Comparison of ENCODE assay signal across 8 cellular contexts in genomic region chr19:1248454-1249297, GRCh38. TPM values are rescaled to one million over a fixed set of nuclear protein-coding genes. Genes with fewer than 3 reads are reported as not detected.
DNase-seq lines count a peak whose midpoint lies in the region; ATAC-seq, FAIRE-seq and TF ChIP-seq lines count a peak whose summit lies in the region.

MIDN (plus strand) TSS chr19:1248583; CDS start chr19:1250297, 1,714 bp downstream.

- POLR2A ChIA-PET in GM12878 (lab: Charles Lee) = interaction anchor here (2.2 kb wide), 1 partner anchor 14 kb away, joined by 8 read pairs; no protein-coding TSS in a partner anchor

- H3K9ac ChIP-seq in GM12878 (ENCODE audit: control insufficient read depth, insufficient read depth, low read length) = peak within 1 kb of the TSS; percentile 70; the same call in 1 of the 2 replicates

- peak; percentile 23 for ATAC-seq in GM21737 (IDR thresholded peaks at IDR 0.05; ENCODE audit: unreplicated experiment)
- ATAC-seq in GM12878 = peak; percentile 45

- SMC1A ChIA-PET in GM12878 (lab: Charles Lee; ENCODE audit: uncharacterized antibody, unreplicated experiment) = no interaction called here

- TF ChIP-seq CTCF in LNCAP (IDR thresholded peaks at IDR 0.05) = peak; percentile 96
- TF ChIP-seq CTCF in GM12878 (IDR thresholded peaks at IDR 0.05 in 2 of 3, conservative IDR thresholded peaks at IDR 0.05 in 1 of 3; ENCODE audit: control insufficient read depth in 2 of 3, extremely low read depth in 1 of 3, insufficient read depth in 1 of 3, low read depth in 3 of 3, low read length in 3 of 3) = peak; percentile 68 to 88 (median 74)

- H4K20me1 ChIP-seq in GM12878 (ENCODE audit: control insufficient read depth, insufficient read depth) = no peaks in the 10 kb centered on the region

- no peak for TF ChIP-seq EP300 in GM12878 (IDR thresholded peaks at IDR 0.05; ENCODE audit: borderline replicate concordance in 1 of 2, control insufficient read depth in 1 of 2, low read depth in 2 of 2, low read length in 2 of 2)

- DNase-seq in GF-D8 (lab: John Stamatoyannopoulos, UW) (peak; percentile 8), GM12878 (ENCODE audit: low read depth, low spot score) (no peak), iPS DF 6.9 (ENCODE audit: low read depth, low spot score) (no peak), skeletal muscle cell (ENCODE audit: low read depth) (peak; percentile 62), NCI-H2107 treated with DMSO at 0.1 percent for 48 hours (lab: John Stamatoyannopoulos, UW; ENCODE audit: unreplicated experiment) (no peak)

- H3K27ac ChIP-seq in GM12878 (ENCODE audit: control insufficient read depth, insufficient read depth) (peak within 1 kb of the TSS; percentile 82), iPS DF 6.9 (ENCODE audit: low read length) (no peak within 1 kb of the TSS)

- under 1% methylated on average over 19 of the region's 107 CpGs for WGBS in GM12878 (ENCODE audit: insufficient coverage, insufficient replicate concordance, low lambda C conversion rate, missing lambda C conversion rate)
- no CpG with 5 or more reads among the region's 107 CpGs for WGBS in iPS DF 6.9 (ENCODE audit: insufficient coverage, insufficient read length)

- TF ChIP-seq RAD21 in GM12878 (IDR thresholded peaks at IDR 0.05; ENCODE audit: insufficient read depth, low read depth, low read length) = peak; percentile 65

- H3K4me1 ChIP-seq in GM12878 (ENCODE audit: control insufficient read depth, insufficient read depth, low read length) (peaks cover 20% of the 10 kb centered on the region), iPS DF 6.9 (ENCODE audit: control insufficient read depth, insufficient read depth, low read length) (peaks cover 5% of the 10 kb centered on the region; the same call in 1 of the 2 replicates)

- peaks cover 47% of the 10 kb centered on the region for H3K79me2 ChIP-seq in GM12878 (ENCODE audit: control insufficient read depth, insufficient read depth, low read length)

- peak within 1 kb of the TSS; percentile 80 for H2AFZ ChIP-seq in GM12878 (ENCODE audit: control insufficient read depth, low read depth, low read length)

- BruUV-seq in GM12878 (replicated peaks; lab: Mats Ljungman, UMichigan) = no TSS peak

- H3K4me3 ChIP-seq in GM12878 (peak within 1 kb of the TSS; percentile 88), iPS DF 6.9 (ENCODE audit: low read length) (peak within 1 kb of the TSS; percentile 96), skeletal muscle cell (ENCODE audit: low read depth, low read length) (peak within 1 kb of the TSS; percentile 63)

- RAD21 ChIA-PET in GM12878 (lab: Charles Lee; ENCODE audit: unreplicated experiment) = interaction anchor here (1.0 kb wide), 1 partner anchor 18 kb away, joined by 3 read pairs; no protein-coding TSS in a partner anchor

- no peaks in the 10 kb centered on the region for H3K27me3 ChIP-seq in GM12878 (replicated peaks in 1 of 2; ENCODE audit: control insufficient read depth in 2 of 2, insufficient read depth in 2 of 2, low read length in 1 of 2)
- no peaks in the 10 kb centered on the region for H3K27me3 ChIP-seq in iPS DF 6.9 (ENCODE audit: control insufficient read depth, insufficient read depth, low read length)

- in situ Hi-C loops in GM12878 (cut with MboI) = no loop called here

- peak; percentile 91 for TF ChIP-seq POLR2A in GM12878 (IDR thresholded peaks at IDR 0.05; ENCODE audit: low read depth, low read length)

- no peak for FAIRE-seq in GM12878 (lab: Jason Lieb, UNC)

- H3K36me3 ChIP-seq in GM12878 (ENCODE audit: control insufficient read depth in 2 of 2, insufficient read depth in 2 of 2, low read length in 1 of 2) = peaks cover 0 to 2% of the 10 kb centered on the region in 2 experiments; a peak in 2 of 4 replicates
- peaks cover 18% of the 10 kb centered on the region for H3K36me3 ChIP-seq in iPS DF 6.9 (ENCODE audit: control insufficient read depth, insufficient read depth, low read length)

- CTCF ChIA-PET in GM12878 (lab: Yijun Ruan, JAX) = interaction anchor here (1.0 kb wide), 1 partner anchor 18 kb away, joined by 12 read pairs; no protein-coding TSS in a partner anchor

- intact Hi-C loops in T-helper 2 cell treated with Interferon-gamma antibody and Interleukin-4, amounts not matched to agents 100 ng/mL and 5 ng/mL, for 36 hours (cut with micrococcal nuclease) = loop anchor here (1.0 to 5.0 kb wide), 3 partner anchors 11 to 221 kb away; partner anchors contain the start of genes CIRBP and CNN2
- intact Hi-C loops in GM12878 (cut with micrococcal nuclease; ENCODE audit: unreplicated experiment) = loop anchor here (1.0 to 10.0 kb wide), 2 partner anchors 18 to 324 kb away; partner anchors contain the start of gene ARID3A

- peak within 1 kb of the TSS; percentile 86 for H3K4me2 ChIP-seq in GM12878 (ENCODE audit: control insufficient read depth, insufficient read depth)

- H3K9me3 ChIP-seq in GM12878 (replicated peaks; ENCODE audit: control insufficient read depth, insufficient read depth, low read length) = no peaks in the 10 kb centered on the region
- no peaks in the 10 kb centered on the region for H3K9me3 ChIP-seq in iPS DF 6.9 (ENCODE audit: control insufficient read depth, insufficient read depth, low read length)

TF ChIP-seq in GM12878, 131 proteins besides CTCF, POLR2A, EP300 and RAD21 (continues in another document):
- TF ChIP-seq BCL3 (IDR thresholded peaks at IDR 0.05; ENCODE audit: borderline replicate concordance, insufficient read depth, low read depth, low read length, poor library complexity, severe bottlenecking) = no peak
- peak; percentile 42 to 75; a peak in 3 of 4 replicates for TF ChIP-seq BHLHE40 (IDR thresholded peaks at IDR 0.05; ENCODE audit: borderline replicate concordance in 1 of 2, low read depth in 2 of 2, low read length in 1 of 2)
- 0 out of 2 replicates have a peak, but pooled peaks have one; percentile 3 for TF ChIP-seq MAX (IDR thresholded peaks at IDR 0.05; ENCODE audit: low read depth, low read length)
- no peak for TF ChIP-seq EZH2 (IDR thresholded peaks at IDR 0.05; ENCODE audit: borderline replicate concordance, control insufficient read depth, low read depth, low read length)
- TF ChIP-seq EGR1 (IDR thresholded peaks at IDR 0.05; ENCODE audit: borderline replicate concordance in 1 of 2, low read depth in 2 of 2, low read length in 2 of 2) = 0 out of 3 replicates have a peak, but pooled peaks of 1 of the 2 experiments have one; percentile 26
- no peak for TF ChIP-seq MEF2B (IDR thresholded peaks at IDR 0.05; ENCODE audit: partially characterized antibody, poor library complexity, severe bottlenecking)
- TF ChIP-seq CHD1 (IDR thresholded peaks at IDR 0.05; ENCODE audit: low read depth, low read length) = no peak
- no peak for TF ChIP-seq RUNX3 (IDR thresholded peaks at IDR 0.05; ENCODE audit: low read length)
- no peak for TF ChIP-seq E2F4 (IDR thresholded peaks at IDR 0.05; ENCODE audit: low read depth, low read length)
- peak; percentile 39; the same call in 1 of the 3 replicates for TF ChIP-seq POU2F2 (IDR thresholded peaks at IDR 0.05; ENCODE audit: borderline replicate concordance, low read depth, low read length)

RNA-seq across cellular contexts. Expression of gene MIDN, which starts in this region (rescaled TPM):
- 64.2 and 66.0 TPM in 2 replicates for total RNA-seq in T-helper 2 cell treated with Interferon-gamma antibody and Interleukin-4, amounts not matched to agents 100 ng/mL and 5 ng/mL, for 36 hours
- total RNA-seq in GM12878 (2013; cell fraction: nucleolus; rRNA removed) = 69.3 and 73.1 TPM in 2 replicates
- total RNA-seq in GM12878 (2014; rRNA removed) = 6.1 and 8.4 TPM in 2 replicates
- total RNA-seq in GM12878 (2014; rRNA removed; fragmentation: Illumina TruSeq; extraction: Trizol) = 6.5 and 7.0 TPM in 2 replicates
- 51.5 and 52.3 TPM in 2 replicates for total RNA-seq in GM12878 (2021)
- 6.0 TPM for polyA plus RNA-seq in GM12878 (2011; ENCODE audit: low read depth)
- polyA plus RNA-seq in GM12878 (2011; rRNA removed) = 7.6 and 12.2 TPM in 2 replicates
- 24.2 and 29.5 TPM in 2 replicates for polyA plus RNA-seq in GM12878 (2011; cell fraction: cytosol; rRNA removed)
- 102 and 129 TPM in 2 replicates for polyA plus RNA-seq in GM12878 (2011; cell fraction: nucleus; rRNA removed)
- polyA plus RNA-seq in GM12878 (2012) = 26.6 and 35.6 TPM in 2 replicates
- 4.2 and 7.9 TPM in 2 replicates for polyA plus RNA-seq in GM12878 (2014; fragmentation: Illumina TruSeq; extraction: Trizol)
- under 1 TPM; 0.38 to 0.63 TPM for polyA plus RNA-seq in GM12878 (2014; fragmentation: Nextera tagmentation; extraction: Ambion mirVana)
- 30.9 and 33.7 TPM in 2 replicates for polyA plus RNA-seq in GM12878 (2014; rRNA removed)
- 1 to 10 TPM; 2.3 TPM for polyA plus RNA-seq in GM12878 (2016; fragmentation: Nextera tagmentation; extraction: Ambion mirVana)
- 2.3 and 11.8 TPM in 2 replicates for polyA minus RNA-seq in GM12878 (2011; rRNA and poly(A)+ RNA removed)
- 21.7 and 23.8 TPM in 2 replicates for polyA minus RNA-seq in GM12878 (2011; cell fraction: cytosol; rRNA and poly(A)+ RNA removed)
- 29.9 and 46.6 TPM in 2 replicates for polyA minus RNA-seq in GM12878 (2011; cell fraction: nucleus; rRNA and poly(A)+ RNA removed)

Comparison
In these comparisons a context has a peak if more than half of its experiments do, and no peak if none do; other contexts are left out.
1. DNase-seq: peak in GF-D8 (single experiment) and skeletal muscle cell (single experiment); none in GM12878 (single experiment), iPS DF 6.9 (single experiment) and NCI-H2107 treated with DMSO at 0.1 percent for 48 hours (single experiment).
2. Peak in every context shown above with its lines, with median percentiles within 50 percentile points of each other: H3K4me3 ChIP-seq.